In the genomic region with DNA sequence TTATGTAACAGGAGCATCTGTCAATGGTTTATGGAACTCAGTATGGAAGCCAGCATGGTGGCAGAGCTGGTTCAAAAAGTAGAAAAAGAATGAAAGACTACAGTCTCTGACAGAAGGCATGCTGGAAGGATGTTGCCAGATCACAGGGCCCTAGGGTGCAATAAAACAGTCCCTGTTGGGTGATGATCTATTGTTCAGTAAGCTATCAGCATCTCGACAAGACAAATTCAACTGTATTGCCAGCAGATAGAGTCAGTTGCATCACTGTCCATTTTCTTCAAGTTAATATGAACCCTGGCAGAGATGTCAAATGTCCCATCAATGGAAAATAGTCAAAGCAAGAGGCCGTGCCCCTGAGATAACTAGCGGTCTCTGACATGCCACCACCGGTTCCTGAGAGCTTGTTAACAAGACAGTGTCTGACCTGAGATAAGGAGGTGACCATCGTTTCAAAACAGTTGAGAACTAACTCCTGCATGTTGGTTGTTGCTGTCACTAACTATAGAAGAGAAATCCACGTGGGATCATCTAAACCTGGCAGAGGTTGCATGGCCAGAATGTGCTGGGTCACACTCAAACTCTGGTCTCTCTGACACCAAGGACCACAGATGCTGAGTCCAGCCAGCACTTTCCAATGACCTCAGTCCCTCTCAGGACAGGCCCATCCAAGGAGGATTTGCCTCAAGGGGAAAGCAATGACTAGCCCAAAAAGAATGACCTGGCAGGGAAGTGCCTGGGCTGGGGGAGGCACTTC, we compare ENCODE assay signal across 1 cellular context.
TF ChIP-seq lines count a peak whose summit lies in the region.

No MANE protein-coding gene starts in this region.

TF ChIP-seq in IMR-90, 13 proteins besides CTCF, POLR2A, EP300 and RAD21 (continued from another document):
- TF ChIP-seq ELK1 (IDR thresholded peaks at IDR 0.05; ENCODE audit: borderline replicate concordance, low read depth, low read length) (no peak), RCOR1 (IDR thresholded peaks at IDR 0.05; ENCODE audit: insufficient replicate concordance, low read length) (no peak)
